In genomic region chr2:9380702-9381628, GRCh38 we compare ENCODE assay signal across 10 cellular contexts. TPM values are rescaled to one million over a fixed set of nuclear protein-coding genes. Genes with fewer than 3 reads are reported as not detected.
DNase-seq lines count a peak whose midpoint lies in the region; ATAC-seq and TF ChIP-seq lines count a peak whose summit lies in the region.
"Had no signal": no experiment of that assay in that cellular context is flagged by ENCODE, and none has a peak within 500 bp of the region (broad histone marks: within the 10 kb centered on the region; RNA-seq: fewer than 3 reads in every experiment).

No MANE protein-coding gene starts in this region.

- CTCF ChIA-PET in Calu3 (lab: Charles Lee) (interaction anchor here (0.5 to 0.7 kb wide), 2 partner anchors 39 to 668 kb away, joined by 6 read pairs; no protein-coding TSS in a partner anchor), SK-N-SH (lab: Yijun Ruan, JAX) (interaction anchor here (0.7 to 2.1 kb wide), 9 partner anchors 7 to 242 kb away, joined by 3 to 11 read pairs (median 4); partner anchors contain the start of gene ASAP2)

- peak overlapping the region; percentile 67 to 97 for H3K27ac ChIP-seq in SK-N-SH (ENCODE audit: low read depth in 2 of 2, low read length in 1 of 2)

- no peaks in the 10 kb centered on the region for H3K27me3 Mint-ChIP-seq in Calu3 (ENCODE audit: unreplicated experiment)

- H3K36me3 Mint-ChIP-seq in Calu3 (ENCODE audit: insufficient read depth, unreplicated experiment), result peaks cover 43% of the 10 kb centered on the region

- intact Hi-C loops in Calu3 (cut with micrococcal nuclease; ENCODE audit: unreplicated experiment), result no loop called here

- H3K9me3 ChIP-seq in SK-N-SH, result no peaks in the 10 kb centered on the region

- peak overlapping the region; percentile 20; the same call in 1 of the 2 replicates for H3K9ac ChIP-seq in SK-N-SH

- H3K4me3 Mint-ChIP-seq in Calu3 (ENCODE audit: low read depth, unreplicated experiment), result no peak overlapping the region

- ATAC-seq in GM18511 (IDR thresholded peaks at IDR 0.05; ENCODE audit: unreplicated experiment), result no peak
- ATAC-seq in GM18873 (IDR thresholded peaks at IDR 0.05; ENCODE audit: low FRiP score, unreplicated experiment), result no peak

- no peaks in the 10 kb centered on the region for H3K27me3 ChIP-seq in SK-N-SH (ENCODE audit: insufficient read depth)

- no peak overlapping the region for H2AFZ ChIP-seq in SK-N-SH (ENCODE audit: low read depth)

- H3K4me1 Mint-ChIP-seq in Calu3 (ENCODE audit: low read depth, unreplicated experiment), result peaks cover 12% of the 10 kb centered on the region

- H3K4me2 ChIP-seq in SK-N-SH, result peak overlapping the region; percentile 45

- peaks cover 28 to 52% of the 10 kb centered on the region in 2 experiments for H3K4me1 ChIP-seq in SK-N-SH (ENCODE audit: control insufficient read depth in 1 of 2, insufficient read depth in 2 of 2, low read depth in 1 of 2, low read length in 1 of 2)

- no peaks in the 10 kb centered on the region for H4K20me1 ChIP-seq in SK-N-SH (ENCODE audit: insufficient read depth)

- TF ChIP-seq EP300 in SK-N-SH (IDR thresholded peaks at IDR 0.05; ENCODE audit: borderline replicate concordance in 1 of 2, low read depth in 1 of 2, low read length in 1 of 2), result peak in 1 of 2 experiments; percentile 77; a peak in 1 of 4 replicates

- no peaks in the 10 kb centered on the region for H3K9me3 Mint-ChIP-seq in Calu3 (ENCODE audit: low read depth, unreplicated experiment)

- POLR2A ChIA-PET in SK-N-SH (lab: Yijun Ruan, JAX), result no interaction called here

- H3K79me2 ChIP-seq in SK-N-SH (ENCODE audit: insufficient read depth), result peaks cover 7% of the 10 kb centered on the region; the same call in 1 of the 2 replicates

- TF ChIP-seq CTCF in Calu3 (IDR thresholded peaks at IDR 0.05; ENCODE audit: unreplicated experiment) (no peak), SK-N-SH (IDR thresholded peaks at IDR 0.05) (no peak)

- DNase-seq in Calu3 (peak; percentile 54), SK-N-SH (no peak), fibroblast of peridontal ligament (ENCODE audit: extremely low read depth) (peak; percentile 95), pulmonary artery endothelial cell (ENCODE audit: low read depth, low spot score) (peak; percentile 69), epidermal melanocyte (ENCODE audit: insufficient read length, low spot score) (no peak), cortex of kidney (lab: John Stamatoyannopoulos, UW) (no peak)
- DNase-seq: H7, NCI-H1694 treated with DMSO at 0.1 percent for 48 hours had no signal

- H3K36me3 ChIP-seq in SK-N-SH (replicated peaks in 1 of 2; ENCODE audit: control insufficient read depth in 1 of 2, insufficient read depth in 2 of 2, low read length in 1 of 2), result peaks cover 46 to 65% of the 10 kb centered on the region in 2 experiments

- WGBS in SK-N-SH (ENCODE audit: low lambda C conversion rate), result 59% methylated on average over 18 of the region's 18 CpGs

- H3F3A ChIP-seq in SK-N-SH (replicated peaks; ENCODE audit: insufficient read depth), result peaks cover 36% of the 10 kb centered on the region

- H3K4me3 ChIP-seq in SK-N-SH (ENCODE audit: low read depth in 2 of 2, low read length in 1 of 2), result no peak overlapping the region

- BruUV-seq in Calu3 (replicated peaks; lab: Mats Ljungman, UMichigan), result no TSS peak

- peak overlapping the region; percentile 58 for H3K27ac Mint-ChIP-seq in Calu3 (ENCODE audit: unreplicated experiment)

- no peak for TF ChIP-seq RAD21 in SK-N-SH (IDR thresholded peaks at IDR 0.05; ENCODE audit: low read length)

- no peaks in the 10 kb centered on the region for H3K9me2 ChIP-seq in SK-N-SH

TF ChIP-seq in SK-N-SH, 30 proteins besides CTCF, POLR2A, EP300 and RAD21:
- TF ChIP-seq NRF1 (IDR thresholded peaks at IDR 0.05; ENCODE audit: low read depth, low read length) (no peak), SMC3 (IDR thresholded peaks at IDR 0.05; ENCODE audit: low read depth, low read length) (no peak), POLR2AphosphoS5 (IDR thresholded peaks at IDR 0.05; ENCODE audit: low read depth, low read length) (peak; percentile 62; the same call in 1 of the 2 replicates), ELF1 (IDR thresholded peaks at IDR 0.05) (no peak), MEF2A (IDR thresholded peaks at IDR 0.05; ENCODE audit: borderline replicate concordance, low read depth) (no peak), SIN3A (IDR thresholded peaks at IDR 0.05; ENCODE audit: borderline replicate concordance, low read depth, low read length) (no peak), TEAD4 (IDR thresholded peaks at IDR 0.05; ENCODE audit: borderline replicate concordance, insufficient read depth) (0 out of 2 replicates have a peak, but pooled peaks have one; percentile 44), JUND (IDR thresholded peaks at IDR 0.05) (peak; percentile 90), FOXJ3 (CRISPR knock-in tag; IDR thresholded peaks at IDR 0.05) (no peak), TAF1 (IDR thresholded peaks at IDR 0.05; ENCODE audit: borderline replicate concordance, low read depth, low read length) (no peak), TCF12 (IDR thresholded peaks at IDR 0.05) (peak; percentile 92), NFIC (IDR thresholded peaks at IDR 0.05; ENCODE audit: borderline replicate concordance) (peak; percentile 95), RFX5 (IDR thresholded peaks at IDR 0.05; ENCODE audit: low read length) (no peak), FOXM1 (IDR thresholded peaks at IDR 0.05; ENCODE audit: low read depth) (no peak), YY1 (IDR thresholded peaks at IDR 0.05; ENCODE audit: low read depth) (no peak), FOSL2 (IDR thresholded peaks at IDR 0.05; ENCODE audit: borderline replicate concordance, low read depth) (peak; percentile 95), USF2 (IDR thresholded peaks at IDR 0.05; ENCODE audit: borderline replicate concordance, low read depth, low read length) (no peak), GATA2 (CRISPR knock-in tag; IDR thresholded peaks at IDR 0.05) (no peak)
- TF ChIP-seq, protein P1, sequence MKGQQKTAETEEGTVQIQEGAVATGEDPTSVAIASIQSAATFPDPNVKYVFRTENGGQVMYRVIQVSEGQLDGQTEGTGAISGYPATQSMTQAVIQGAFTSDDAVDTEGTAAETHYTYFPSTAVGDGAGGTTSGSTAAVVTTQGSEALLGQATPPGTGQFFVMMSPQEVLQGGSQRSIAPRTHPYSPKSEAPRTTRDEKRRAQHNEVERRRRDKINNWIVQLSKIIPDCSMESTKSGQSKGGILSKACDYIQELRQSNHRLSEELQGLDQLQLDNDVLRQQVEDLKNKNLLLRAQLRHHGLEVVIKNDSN (IDR thresholded peaks at IDR 0.05; ENCODE audit: borderline replicate concordance, low read depth), result no peak
- TF ChIP-seq, protein P2, sequence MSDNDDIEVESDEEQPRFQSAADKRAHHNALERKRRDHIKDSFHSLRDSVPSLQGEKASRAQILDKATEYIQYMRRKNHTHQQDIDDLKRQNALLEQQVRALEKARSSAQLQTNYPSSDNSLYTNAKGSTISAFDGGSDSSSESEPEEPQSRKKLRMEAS (IDR thresholded peaks at IDR 0.05; ENCODE audit: low read depth), result peak; percentile 79
- TF ChIP-seq, protein P3, sequence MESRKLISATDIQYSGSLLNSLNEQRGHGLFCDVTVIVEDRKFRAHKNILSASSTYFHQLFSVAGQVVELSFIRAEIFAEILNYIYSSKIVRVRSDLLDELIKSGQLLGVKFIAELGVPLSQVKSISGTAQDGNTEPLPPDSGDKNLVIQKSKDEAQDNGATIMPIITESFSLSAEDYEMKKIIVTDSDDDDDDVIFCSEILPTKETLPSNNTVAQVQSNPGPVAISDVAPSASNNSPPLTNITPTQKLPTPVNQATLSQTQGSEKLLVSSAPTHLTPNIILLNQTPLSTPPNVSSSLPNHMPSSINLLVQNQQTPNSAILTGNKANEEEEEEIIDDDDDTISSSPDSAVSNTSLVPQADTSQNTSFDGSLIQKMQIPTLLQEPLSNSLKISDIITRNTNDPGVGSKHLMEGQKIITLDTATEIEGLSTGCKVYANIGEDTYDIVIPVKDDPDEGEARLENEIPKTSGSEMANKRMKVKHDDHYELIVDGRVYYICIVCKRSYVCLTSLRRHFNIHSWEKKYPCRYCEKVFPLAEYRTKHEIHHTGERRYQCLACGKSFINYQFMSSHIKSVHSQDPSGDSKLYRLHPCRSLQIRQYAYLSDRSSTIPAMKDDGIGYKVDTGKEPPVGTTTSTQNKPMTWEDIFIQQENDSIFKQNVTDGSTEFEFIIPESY (IDR thresholded peaks at IDR 0.05; ENCODE audit: borderline replicate concordance, low read depth), result 0 out of 2 replicates have a peak, but pooled peaks have one; percentile 11
- TF ChIP-seq, protein P4, sequence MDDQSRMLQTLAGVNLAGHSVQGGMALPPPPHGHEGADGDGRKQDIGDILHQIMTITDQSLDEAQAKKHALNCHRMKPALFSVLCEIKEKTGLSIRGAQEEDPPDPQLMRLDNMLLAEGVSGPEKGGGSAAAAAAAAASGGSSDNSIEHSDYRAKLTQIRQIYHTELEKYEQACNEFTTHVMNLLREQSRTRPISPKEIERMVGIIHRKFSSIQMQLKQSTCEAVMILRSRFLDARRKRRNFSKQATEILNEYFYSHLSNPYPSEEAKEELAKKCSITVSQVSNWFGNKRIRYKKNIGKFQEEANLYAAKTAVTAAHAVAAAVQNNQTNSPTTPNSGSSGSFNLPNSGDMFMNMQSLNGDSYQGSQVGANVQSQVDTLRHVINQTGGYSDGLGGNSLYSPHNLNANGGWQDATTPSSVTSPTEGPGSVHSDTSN (IDR thresholded peaks at IDR 0.05), result peak; percentile 81

RNA-seq across cellular contexts. Expression of gene ITGB1BP1, which starts 42.4 kb away (rescaled TPM):
- total RNA-seq in Calu3 (2022) (87.0 and 93.1 TPM in 2 replicates), pulmonary artery endothelial cell (47.2 and 53.1 TPM in 2 replicates)
- 56.6 and 62.3 TPM in 2 replicates for polyA plus RNA-seq in SK-N-SH (2012; rRNA removed)
- 69.3 and 89.5 TPM in 2 replicates for polyA plus RNA-seq in SK-N-SH (2012; cell fraction: cytosol; rRNA removed)
- 74.3 and 86.8 TPM in 2 replicates for polyA plus RNA-seq in SK-N-SH (2012; cell fraction: nucleus; rRNA removed)

RNA-seq across cellular contexts. Expression of gene CPSF3, which starts 42.5 kb away (rescaled TPM):
- total RNA-seq in Calu3 (2022), result 54.8 and 56.7 TPM in 2 replicates
- polyA plus RNA-seq in SK-N-SH (2012; rRNA removed), result 31.4 and 34.2 TPM in 2 replicates
- 37.5 and 55.5 TPM in 2 replicates for polyA plus RNA-seq in SK-N-SH (2012; cell fraction: cytosol; rRNA removed)
- polyA plus RNA-seq in SK-N-SH (2012; cell fraction: nucleus; rRNA removed), result 54.0 and 69.3 TPM in 2 replicates
- 53.8 and 54.5 TPM in 2 replicates for total RNA-seq in pulmonary artery endothelial cell

Comparison
In these comparisons a context has a peak if more than half of its experiments do, and no peak if none do; other contexts are left out.
1. DNase-seq: peak in Calu3 (single experiment), fibroblast of peridontal ligament (single experiment) and pulmonary artery endothelial cell (single experiment); none in SK-N-SH (single experiment), epidermal melanocyte (single experiment) and cortex of kidney (single experiment).